1 cellular context compared by ENCODE assay signal in genomic region chr12:122921917-122922316, GRCh38.
TF ChIP-seq lines count a peak whose summit lies in the region.

No MANE protein-coding gene starts in this region.

TF ChIP-seq in IMR-90, 13 proteins besides CTCF, POLR2A, EP300 and RAD21:
- TF ChIP-seq FOS (IDR thresholded peaks at IDR 0.05; ENCODE audit: low read depth, low read length) = no peak
- TF ChIP-seq CEBPB (IDR thresholded peaks at IDR 0.05; ENCODE audit: low read depth, low read length) = no peak
- no peak for TF ChIP-seq MXI1 (IDR thresholded peaks at IDR 0.05; ENCODE audit: borderline replicate concordance, low read depth, low read length)
- TF ChIP-seq MAZ (IDR thresholded peaks at IDR 0.05; ENCODE audit: borderline replicate concordance, low read depth, low read length) = no peak
- no peak for TF ChIP-seq NFE2L2 (IDR thresholded peaks at IDR 0.05; ENCODE audit: low read depth, low read length)
- no peak for TF ChIP-seq CHD1 (IDR thresholded peaks at IDR 0.05; ENCODE audit: low read depth, low read length)
- no peak for TF ChIP-seq SMC3 (IDR thresholded peaks at IDR 0.05; ENCODE audit: low read depth, low read length)
- TF ChIP-seq ELK1 (IDR thresholded peaks at IDR 0.05; ENCODE audit: borderline replicate concordance, low read depth, low read length) = no peak
- TF ChIP-seq RCOR1 (IDR thresholded peaks at IDR 0.05; ENCODE audit: insufficient replicate concordance, low read length) = no peak
- TF ChIP-seq MAFK (IDR thresholded peaks at IDR 0.05; ENCODE audit: low read depth, low read length) = no peak
TF ChIP-seq in IMR-90: peak in this region for 0.
